1 cellular context compared by ENCODE assay signal in the genomic region with DNA sequence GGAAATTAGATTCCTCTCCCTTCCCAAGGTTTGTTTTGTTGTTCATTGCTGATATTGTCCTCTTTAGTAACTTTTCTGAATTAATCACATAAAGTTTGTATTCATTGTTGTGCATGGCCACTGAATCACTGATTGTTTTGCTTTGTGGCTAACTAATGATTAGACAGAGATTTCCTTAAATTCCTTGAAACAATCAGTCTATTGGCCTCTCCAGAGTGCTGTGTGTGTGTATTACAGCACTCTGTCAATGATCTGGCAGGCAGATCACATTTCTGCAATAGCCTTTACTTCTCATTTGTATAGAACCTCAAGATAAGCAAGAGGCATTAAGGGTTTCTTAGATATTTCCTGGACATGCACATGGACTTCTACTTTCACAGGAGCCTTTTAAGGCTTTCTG.
TF ChIP-seq lines count a peak whose summit lies in the region.

No MANE protein-coding gene starts in this region.

TF ChIP-seq in IMR-90, 13 proteins besides CTCF, POLR2A, EP300 and RAD21 (continued from another document):
- TF ChIP-seq RCOR1 (IDR thresholded peaks at IDR 0.05; ENCODE audit: insufficient replicate concordance, low read length) (no peak), FOS (IDR thresholded peaks at IDR 0.05; ENCODE audit: low read depth, low read length) (no peak), SMC3 (IDR thresholded peaks at IDR 0.05; ENCODE audit: low read depth, low read length) (no peak), RFX5 (IDR thresholded peaks at IDR 0.05; ENCODE audit: low read depth, low read length) (no peak), NFE2L2 (IDR thresholded peaks at IDR 0.05; ENCODE audit: low read depth, low read length) (no peak), CHD1 (IDR thresholded peaks at IDR 0.05; ENCODE audit: low read depth, low read length) (no peak), BHLHE40 (IDR thresholded peaks at IDR 0.05; ENCODE audit: low read depth, low read length) (no peak), MAFK (IDR thresholded peaks at IDR 0.05; ENCODE audit: low read depth, low read length) (no peak)
- TF ChIP-seq, protein P1, sequence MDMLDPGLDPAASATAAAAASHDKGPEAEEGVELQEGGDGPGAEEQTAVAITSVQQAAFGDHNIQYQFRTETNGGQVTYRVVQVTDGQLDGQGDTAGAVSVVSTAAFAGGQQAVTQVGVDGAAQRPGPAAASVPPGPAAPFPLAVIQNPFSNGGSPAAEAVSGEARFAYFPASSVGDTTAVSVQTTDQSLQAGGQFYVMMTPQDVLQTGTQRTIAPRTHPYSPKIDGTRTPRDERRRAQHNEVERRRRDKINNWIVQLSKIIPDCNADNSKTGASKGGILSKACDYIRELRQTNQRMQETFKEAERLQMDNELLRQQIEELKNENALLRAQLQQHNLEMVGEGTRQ (IDR thresholded peaks at IDR 0.05; ENCODE audit: low read depth, low read length): no peak
- TF ChIP-seq, protein P2, sequence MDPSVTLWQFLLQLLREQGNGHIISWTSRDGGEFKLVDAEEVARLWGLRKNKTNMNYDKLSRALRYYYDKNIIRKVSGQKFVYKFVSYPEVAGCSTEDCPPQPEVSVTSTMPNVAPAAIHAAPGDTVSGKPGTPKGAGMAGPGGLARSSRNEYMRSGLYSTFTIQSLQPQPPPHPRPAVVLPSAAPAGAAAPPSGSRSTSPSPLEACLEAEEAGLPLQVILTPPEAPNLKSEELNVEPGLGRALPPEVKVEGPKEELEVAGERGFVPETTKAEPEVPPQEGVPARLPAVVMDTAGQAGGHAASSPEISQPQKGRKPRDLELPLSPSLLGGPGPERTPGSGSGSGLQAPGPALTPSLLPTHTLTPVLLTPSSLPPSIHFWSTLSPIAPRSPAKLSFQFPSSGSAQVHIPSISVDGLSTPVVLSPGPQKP (IDR thresholded peaks at IDR 0.05; ENCODE audit: borderline replicate concordance, low read depth, low read length): no peak
